Comparison of ENCODE assay signal across 4 cellular contexts in the genomic region with DNA sequence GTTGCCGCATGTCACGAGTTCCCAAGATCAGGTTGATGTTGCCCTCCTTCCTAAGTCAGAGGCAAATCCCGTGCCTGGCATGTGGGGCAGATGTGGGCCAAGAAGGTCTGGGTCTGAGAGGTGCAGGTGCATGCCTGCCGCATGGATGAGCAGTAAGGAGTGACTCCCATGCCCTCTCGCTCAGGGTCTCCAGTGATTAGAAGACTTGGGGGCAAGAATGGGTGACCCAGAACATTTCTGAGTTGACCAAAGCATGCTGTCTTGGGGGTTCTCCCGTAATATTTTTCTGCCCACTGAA.
"Had no signal": no experiment of that assay in that cellular context is flagged by ENCODE, and none has a peak within 500 bp of the region (broad histone marks: within the 10 kb centered on the region; RNA-seq: fewer than 3 reads in every experiment).

No MANE protein-coding gene starts in this region.

- H3K27ac Mint-ChIP-seq: GM23338 had no signal

- H3K4me2 ChIP-seq: GM23338 had no signal

- ATAC-seq: GM23338 had no signal

- H3K4me3 ChIP-seq: GM23338 had no signal

- H3K4me3 Mint-ChIP-seq: GM23338, H9 had no signal

- H3K9me3 Mint-ChIP-seq: H9 had no signal

- H2AFZ ChIP-seq: GM23338 had no signal

- DNase-seq: H9, HCEC 1CT, IMR-90 had no signal
